8 cellular contexts compared by ENCODE assay signal in genomic region chr6:34027445-34027936, GRCh38.
DNase-seq lines count a peak whose midpoint lies in the region; ATAC-seq lines count a peak whose summit lies in the region.

No MANE protein-coding gene starts in this region.

- no peaks in the 10 kb centered on the region for H4K20me1 ChIP-seq in Karpas-422 (ENCODE audit: insufficient read depth, low read depth, low read length)

- no peak overlapping the region for H3K4me3 ChIP-seq in Karpas-422 (ENCODE audit: low read length)

- DNase-seq in DMS53 treated with DMSO at 0.1 percent for 48 hours (lab: John Stamatoyannopoulos, UW; ENCODE audit: unreplicated experiment) (peak; percentile 2), Karpas-422 (peak; percentile 83), naive B cell (peak; percentile 53), NCI-H2107 (lab: John Stamatoyannopoulos, UW) (no peak)
- DNase-seq in activated CD4-positive, alpha-beta T cell treated with anti-CD3 and anti-CD28 coated beads, Interleukin-2, amount 50 U/mL, for 24 hours (ENCODE audit: low read depth in 1 of 2, low spot score in 1 of 2): peak; percentile 47 to 49
- DNase-seq in effector CD4-positive, alpha-beta T cell: peak; percentile 63
- DNase-seq in stimulated activated naive CD4-positive, alpha-beta T cell (lab: John Stamatoyannopoulos, UW): peak; percentile 5 to 71 (median 56)

- H3K36me3 Mint-ChIP-seq in naive B cell: no peaks in the 10 kb centered on the region

- H3K27me3 ChIP-seq in Karpas-422 (ENCODE audit: low read length): no peaks in the 10 kb centered on the region; the same call in 1 of the 2 replicates

- H2AFZ ChIP-seq in Karpas-422 (ENCODE audit: low read length): no peak overlapping the region

- H3K4me1 Mint-ChIP-seq in naive B cell: peaks cover 4 to 11% (median 7%) of the 10 kb centered on the region in 3 donors

- H3K4me2 ChIP-seq in Karpas-422 (ENCODE audit: low read depth, low read length, poor library complexity, severe bottlenecking): no peak overlapping the region

- peak; percentile 65 to 70 for ATAC-seq in naive B cell (ENCODE audit: low read depth in 2 of 2)
- ATAC-seq in HG03457 (IDR thresholded peaks at IDR 0.05; ENCODE audit: unreplicated experiment): no peak

- H3K36me3 ChIP-seq in Karpas-422 (ENCODE audit: insufficient read depth, low read length): no peaks in the 10 kb centered on the region

- no peak overlapping the region for H3K9ac ChIP-seq in Karpas-422 (ENCODE audit: low read length)

- H3K27ac ChIP-seq in Karpas-422 (ENCODE audit: low read length): no peak overlapping the region

- H3K27me3 Mint-ChIP-seq in naive B cell: peaks cover 0 to 14% (median 11%) of the 10 kb centered on the region in 3 donors

- peak overlapping the region in 1 of 6 donors; percentile 17 for H3K27ac Mint-ChIP-seq in naive B cell

- H3K79me2 ChIP-seq in Karpas-422 (ENCODE audit: low read length): no peaks in the 10 kb centered on the region

- H3K9me2 ChIP-seq in Karpas-422 (replicated peaks; ENCODE audit: insufficient read depth, low read length): no peaks in the 10 kb centered on the region

- no peak overlapping the region for H3K4me3 Mint-ChIP-seq in naive B cell

- no peaks in the 10 kb centered on the region for H3K9me3 ChIP-seq in Karpas-422 (ENCODE audit: low read length)

- H3K9me3 Mint-ChIP-seq in naive B cell: peaks cover 0 to 9% (median 3%) of the 10 kb centered on the region in 7 donors

- H3K4me1 ChIP-seq in Karpas-422 (ENCODE audit: low read length): peaks cover 13% of the 10 kb centered on the region
